ENCODE assay signal across 1 cellular context in genomic region chr12:71219224-71219623, GRCh38.
TF ChIP-seq lines count a peak whose summit lies in the region.

No MANE protein-coding gene starts in this region.

TF ChIP-seq in SK-N-SH, 30 proteins besides CTCF, POLR2A, EP300 and RAD21 (continued from another document):
- no peak for TF ChIP-seq REST (IDR thresholded peaks at IDR 0.05; ENCODE audit: low read depth, low read length)
- TF ChIP-seq IRF3 (IDR thresholded peaks at IDR 0.05; ENCODE audit: low read depth, low read length) = no peak
- TF ChIP-seq EZH2phosphoT487 (IDR thresholded peaks at IDR 0.05; ENCODE audit: borderline replicate concordance, low read depth) = no peak
- TF ChIP-seq SMC3 (IDR thresholded peaks at IDR 0.05; ENCODE audit: low read depth, low read length) = no peak
- no peak for TF ChIP-seq TEAD4 (IDR thresholded peaks at IDR 0.05; ENCODE audit: borderline replicate concordance, insufficient read depth)
- no peak for TF ChIP-seq GABPA (IDR thresholded peaks at IDR 0.05; ENCODE audit: low read depth)
- no peak for TF ChIP-seq GATA2 (CRISPR knock-in tag; IDR thresholded peaks at IDR 0.05)
- no peak for TF ChIP-seq JUND (IDR thresholded peaks at IDR 0.05)
- TF ChIP-seq YY1 (IDR thresholded peaks at IDR 0.05; ENCODE audit: low read depth) = no peak
- TF ChIP-seq NFIC (IDR thresholded peaks at IDR 0.05; ENCODE audit: borderline replicate concordance) = no peak
- no peak for TF ChIP-seq RFX5 (IDR thresholded peaks at IDR 0.05; ENCODE audit: low read length)
